ENCODE assay signal across 26 cellular contexts in genomic region chr10:130550952-130551674, GRCh38.
"Had no signal": no experiment of that assay in that cellular context is flagged by ENCODE, and none has a peak within 500 bp of the region (broad histone marks: within the 10 kb centered on the region; RNA-seq: fewer than 3 reads in every experiment).

No MANE protein-coding gene starts in this region.

- H3K4me1 ChIP-seq: foreskin keratinocyte, gastroesophageal sphincter, heart left ventricle, left lung, parathyroid adenoma, prostate gland, sigmoid colon, stomach, thyroid gland had no signal

- H3K27me3 Mint-ChIP-seq: naive B cell had no signal

- H3K4me3 Mint-ChIP-seq: mesothelial cell of epicardium; natural killer cell treated with Interleukin-12 subunit alpha and Interleukin-12 subunit beta and Interleukin-15 and Interleukin-18, amount 100 ng/mL, for 72 hours; neural crest cell; stimulated activated effector memory CD8-positive, alpha-beta T cell treated with anti-CD3 and anti-CD28 coated beads, Interleukin-12 subunit alpha, Interleukin-12 subunit beta, amount 100 ng/mL, for 72 hours; type B pancreatic cell had no signal

- H3K36me3 ChIP-seq: gastroesophageal sphincter, heart left ventricle, left lung, prostate gland, sigmoid colon, stomach, thyroid gland had no signal

- H3K27me3 ChIP-seq: foreskin keratinocyte, thyroid gland had no signal

- H3K4me3 ChIP-seq: dorsolateral prefrontal cortex, gastroesophageal sphincter, heart left ventricle, hepatocyte, left lung, mucosa of descending colon, prostate gland, sigmoid colon, stomach, thyroid gland had no signal

- H3K9me3 ChIP-seq: gastroesophageal sphincter, heart left ventricle, left lung, mucosa of descending colon, prostate gland, sigmoid colon, stomach, thyroid gland had no signal

- H3K27ac Mint-ChIP-seq: mesothelial cell of epicardium; naive B cell; natural killer cell treated with Interleukin-12 subunit alpha and Interleukin-12 subunit beta and Interleukin-15 and Interleukin-18, amount 100 ng/mL, for 72 hours; stimulated activated effector memory CD8-positive, alpha-beta T cell treated with anti-CD3 and anti-CD28 coated beads, Interleukin-12 subunit alpha, Interleukin-12 subunit beta, amount 100 ng/mL, for 72 hours; type B pancreatic cell had no signal

- H3K36me3 Mint-ChIP-seq: mesothelial cell of epicardium; naive B cell; natural killer cell treated with Interleukin-12 subunit alpha and Interleukin-12 subunit beta and Interleukin-15 and Interleukin-18, amount 100 ng/mL, for 72 hours; stimulated activated effector memory CD8-positive, alpha-beta T cell treated with anti-CD3 and anti-CD28 coated beads, Interleukin-12 subunit alpha, Interleukin-12 subunit beta, amount 100 ng/mL, for 72 hours; type B pancreatic cell had no signal

- DNase-seq: dorsolateral prefrontal cortex; effector CD4-positive, alpha-beta T cell; foreskin keratinocyte; heart left ventricle; kidney; mesenchymal stem cell; mucosa of descending colon; naive B cell; right cardiac atrium; sigmoid colon; stimulated activated CD4-positive, alpha-beta T cell treated with anti-CD3 and anti-CD28 coated beads, Interleukin-2, amount 100 ng/mL, for 24 hours; stimulated activated CD4-positive, alpha-beta T cell treated with anti-CD3 and anti-CD28 coated beads, Interleukin-4, amount 100 ng/mL, for 24 hours; stimulated activated naive CD4-positive, alpha-beta T cell treated with Interleukin-2 at 50 U/mL for 16 hours; stomach; thyroid gland had no signal

- H3K4me1 Mint-ChIP-seq: mesothelial cell of epicardium; naive B cell; neural crest cell; stimulated activated effector memory CD8-positive, alpha-beta T cell treated with anti-CD3 and anti-CD28 coated beads, Interleukin-12 subunit alpha, Interleukin-12 subunit beta, amount 100 ng/mL, for 72 hours had no signal

- ATAC-seq: esophagus mucosa; foreskin keratinocyte; gastroesophageal sphincter; heart left ventricle; left lung; mucosa of descending colon; natural killer cell treated with Interleukin-12 subunit alpha and Interleukin-12 subunit beta and Interleukin-15 and Interleukin-18, amount 100 ng/mL, for 72 hours; right cardiac atrium; stimulated activated effector memory CD8-positive, alpha-beta T cell treated with anti-CD3 and anti-CD28 coated beads, Interleukin-12 subunit alpha, Interleukin-12 subunit beta, amount 100 ng/mL, for 72 hours had no signal

- H3K9me3 Mint-ChIP-seq: mesothelial cell of epicardium; natural killer cell treated with Interleukin-12 subunit alpha and Interleukin-12 subunit beta and Interleukin-15 and Interleukin-18, amount 100 ng/mL, for 72 hours; neural crest cell; type B pancreatic cell had no signal

- H3K27ac ChIP-seq: dorsolateral prefrontal cortex, foreskin keratinocyte, gastroesophageal sphincter, heart left ventricle, hepatocyte, left lung, parathyroid adenoma, prostate gland, sigmoid colon, stomach, thyroid gland had no signal
